Comparison of ENCODE assay signal across 23 cellular contexts in genomic region chr20:62768234-62768814, GRCh38. TPM values are rescaled to one million over a fixed set of nuclear protein-coding genes. Genes with fewer than 3 reads are reported as not detected.
DNase-seq lines count a peak whose midpoint lies in the region; ATAC-seq, FAIRE-seq and TF ChIP-seq lines count a peak whose summit lies in the region.
"Had no signal": no experiment of that assay in that cellular context is flagged by ENCODE, and none has a peak within 500 bp of the region (broad histone marks: within the 10 kb centered on the region; RNA-seq: fewer than 3 reads in every experiment).

No MANE protein-coding gene starts in this region.

- DNase-seq in RWPE1 (ENCODE audit: low spot score) (no peak), right cardiac atrium (peak; percentile 4 to 40 (median 23)), pancreas (peak in 2 of 6 donors; percentile 42 to 76), BE2C (no peak), KG1 (lab: John Stamatoyannopoulos, UW) (no peak), cerebellar nuclear complex (lab: John Stamatoyannopoulos, UW) (no peak)
- no peak for DNase-seq in stimulated activated CD8-positive, alpha-beta memory T cell treated with anti-CD3 and anti-CD28 coated beads, Interleukin-4, amount 100 ng/mL, for 48 hours
- DNase-seq: activated CD4-positive, alpha-beta T cell treated with anti-CD3 and anti-CD28 coated beads, Interleukin-2, amount 50 U/mL, for 4 hours; activated CD8-positive, alpha-beta memory T cell treated with anti-CD3 and anti-CD28 coated beads, Interleukin-2, amount 50 U/mL, for 48 hours; activated effector memory CD4-positive, alpha-beta T cell treated with Interleukin-2 at 50 U/mL for 16 hours; CD4-positive, alpha-beta memory T cell; MG63; midbrain; NCI-H1436; NCI-H524 treated with DMSO at 0.1 percent for 48 hours had no signal

- H3K27me3 ChIP-seq in BLaER1 (no peaks in the 10 kb centered on the region), right cardiac atrium (ENCODE audit: control insufficient read depth, insufficient read depth) (no peaks in the 10 kb centered on the region), pancreas (no peaks in the 10 kb centered on the region), BE2C (no peaks in the 10 kb centered on the region)
- H3K27me3 ChIP-seq: MG63 had no signal

- H3K4me1 ChIP-seq in BLaER1 (peaks cover 90% of the 10 kb centered on the region), right cardiac atrium (ENCODE audit: control insufficient read depth, insufficient read depth, low read length) (no peaks in the 10 kb centered on the region), pancreas (no peaks in the 10 kb centered on the region), BE2C (peaks cover 4% of the 10 kb centered on the region)

- CTCF ChIA-PET in RWPE1 (lab: Yijun Ruan, JAX), result interaction anchor here (1.0 kb wide), 1 partner anchor 23 kb away, joined by 3 read pairs; no protein-coding TSS in a partner anchor

- no peak for TF ChIP-seq CTCF in RWPE1 (conservative IDR thresholded peaks at IDR 0.05; ENCODE audit: low read depth)
- no peak for TF ChIP-seq CTCF in pancreas (IDR thresholded peaks at IDR 0.05)
- TF ChIP-seq CTCF in BE2C (IDR thresholded peaks at IDR 0.05; ENCODE audit: low read depth, low read length), result no peak

- ATAC-seq in right cardiac atrium (no peak), pancreas (peak in 2 of 4 donors; percentile 3 to 15)
- ATAC-seq: GM12878 had no signal

- H3K4me3 ChIP-seq in BLaER1 (no peak overlapping the region), right cardiac atrium (ENCODE audit: low read length) (no peak overlapping the region), pancreas (peak overlapping the region in 2 of 4 donors; percentile 3 to 16), BE2C (ENCODE audit: low read depth, low read length) (no peak overlapping the region)
- H3K4me3 ChIP-seq: GM12878, MG63 had no signal

- peak overlapping the region; percentile 56 for H3K4me2 ChIP-seq in BLaER1

- POLR2A ChIA-PET in RWPE1 (lab: Yijun Ruan, JAX; ENCODE audit: low non-redundant PET), result no interaction called here

- H3K9me3 ChIP-seq in BLaER1 (no peaks in the 10 kb centered on the region), right cardiac atrium (ENCODE audit: control insufficient read depth, low read length) (no peaks in the 10 kb centered on the region), pancreas (no peaks in the 10 kb centered on the region), BE2C (no peaks in the 10 kb centered on the region)
- H3K9me3 ChIP-seq: MG63 had no signal

- H3K9ac ChIP-seq in BLaER1, result no peak overlapping the region

- 49% methylated on average over 18 of the region's 18 CpGs for WGBS in right cardiac atrium
- WGBS in pancreas, 2 donors, result 31% methylated on average over 18 of the region's 18 CpGs

- H3K36me3 ChIP-seq in BLaER1 (no peaks in the 10 kb centered on the region), pancreas (no peaks in the 10 kb centered on the region), BE2C (no peaks in the 10 kb centered on the region)
- H3K36me3 ChIP-seq: MG63 had no signal

- no peak overlapping the region for H3K27ac ChIP-seq in BLaER1
- peak overlapping the region; percentile 99 for H3K27ac ChIP-seq in RWPE1
- no peak overlapping the region for H3K27ac ChIP-seq in right cardiac atrium (ENCODE audit: low read length)
- peak overlapping the region; percentile 68 to 84 (median 80) for H3K27ac ChIP-seq in pancreas
- H3K27ac ChIP-seq: HL-60, VCaP had no signal

- intact Hi-C loops in right cardiac atrium (cut with DNase I) (loop anchor here in 1 of 4 donors (10.0 kb wide), 1 partner anchor 64 kb away; the partner anchor contains the start of gene NTSR1), pancreas (cut with DNase I) (no loop called here)

- H4K20me1 ChIP-seq in BLaER1, result no peaks in the 10 kb centered on the region

- no peak for FAIRE-seq in pancreas (lab: Jason Lieb, UNC)
- FAIRE-seq: GM12878 had no signal

RNA-seq across cellular contexts. Expression of gene MRGBP, which starts 27.9 kb away (rescaled TPM):
- 10 to 100 TPM in 1 of 4 donors, 1 to 10 TPM in 3; 8.3 to 10.9 (median 8.6) TPM for total RNA-seq in right cardiac atrium
- polyA plus RNA-seq in right cardiac atrium, result 12.1 TPM
- total RNA-seq in pancreas, result 1 to 10 TPM; 2.6 to 4.4 (median 3.7) TPM
- polyA plus RNA-seq in pancreas, result 10 to 100 TPM in 1 of 2 donors, 1 to 10 TPM in 1; 5.3 to 11.3 TPM
- polyA plus RNA-seq in BE2C (2012; ENCODE audit: insufficient read depth, insufficient read length, low read depth), result 28.1 TPM

RNA-seq across cellular contexts. Expression of gene OGFR, which starts 36.3 kb away (rescaled TPM):
- total RNA-seq in right cardiac atrium, result 10 to 100 TPM; 21.0 to 29.6 (median 24.2) TPM
- polyA plus RNA-seq in right cardiac atrium, result 26.6 TPM
- total RNA-seq in pancreas, result 10 to 100 TPM; 18.1 to 25.4 (median 21.0) TPM
- polyA plus RNA-seq in pancreas, result 10 to 100 TPM; 50.8 to 79.5 TPM
- polyA plus RNA-seq in BE2C (2012; ENCODE audit: insufficient read depth, insufficient read length, low read depth), result 138 TPM

RNA-seq across cellular contexts. Expression of gene COL9A3, which starts 48.5 kb away (rescaled TPM):
- total RNA-seq in right cardiac atrium (1 to 10 TPM; 4.3 to 6.9 (median 5.6) TPM), pancreas (10 to 100 TPM in 1 of 6 donors, 1 to 10 TPM in 5; 1.7 to 35.2 (median 7.3) TPM)
- polyA plus RNA-seq in right cardiac atrium (13.0 TPM), pancreas (100 to 1,000 TPM; 149 to 183 TPM)
- polyA plus RNA-seq in BE2C (2012; ENCODE audit: insufficient read depth, insufficient read length, low read depth), result 5.9 TPM
- total RNA-seq: bronchial epithelial cell; CD4-positive, alpha-beta memory T cell had no signal

RNA-seq across cellular contexts. Expression of gene NTSR1, which starts 59.7 kb away (rescaled TPM):
- total RNA-seq in right cardiac atrium (under 1 TPM in 1 of 4 donors, not detected in 3; 0.06 TPM), pancreas (under 1 TPM in 4 of 6 donors, not detected in 2; 0.04 to 0.12 (median 0.09) TPM)
- polyA plus RNA-seq in right cardiac atrium (not detected), pancreas (under 1 TPM; 0.02 to 0.15 TPM)
- polyA plus RNA-seq in BE2C (2012; ENCODE audit: insufficient read depth, insufficient read length, low read depth), result 0.22 TPM
- total RNA-seq: bronchial epithelial cell; GM12878; neural crest cell; renal cortical epithelial cell; T-helper 1 cell treated with Interleukin-12 subunit alpha and Interleukin-12 subunit beta and Interleukin-4 antibody, amounts not matched to agents 30 ng/mL and 1 ng/mL, for 36 hours had no signal
- polyA plus RNA-seq: CD4-positive, alpha-beta memory T cell; GM12878 had no signal

Comparison
In these comparisons a context has a peak if more than half of its experiments do, and no peak if none do; other contexts are left out.
1. H3K27ac ChIP-seq: peak in RWPE1 (single experiment) and pancreas (4 of 4); none in BLaER1 (single experiment) and right cardiac atrium (single experiment).
2. DNase-seq: peak in right cardiac atrium (3 of 3); none in RWPE1 (single experiment), stimulated activated CD8-positive, alpha-beta memory T cell treated with anti-CD3 and anti-CD28 coated beads, Interleukin-4, amount 100 ng/mL, for 48 hours (single experiment), BE2C (single experiment), KG1 (single experiment) and cerebellar nuclear complex (0 of 2).